ENCODE assay signal across 15 cellular contexts in the genomic region with DNA sequence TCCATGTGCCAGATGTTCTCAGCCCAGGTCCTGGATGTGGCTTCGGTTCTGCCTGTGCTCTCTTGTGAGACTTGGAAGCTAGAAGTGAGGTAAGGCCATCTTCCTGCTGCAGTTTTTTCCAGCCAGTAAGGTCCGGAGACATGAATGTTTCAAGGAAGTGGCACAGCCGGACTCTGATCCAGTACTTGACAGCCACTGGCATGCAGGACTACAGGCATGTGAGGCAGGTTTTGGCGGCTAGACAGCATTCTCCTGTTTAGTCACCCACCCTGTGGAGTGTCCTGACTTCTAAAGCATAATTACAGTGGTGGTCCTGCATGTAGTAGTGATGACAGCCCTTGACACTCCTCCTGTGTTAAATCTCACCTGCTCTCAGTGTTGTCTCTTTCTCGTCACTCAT.
DNase-seq lines count a peak whose midpoint lies in the region; ATAC-seq and TF ChIP-seq lines count a peak whose summit lies in the region.
"Had no signal": no experiment of that assay in that cellular context is flagged by ENCODE, and none has a peak within 500 bp of the region (broad histone marks: within the 10 kb centered on the region; RNA-seq: fewer than 3 reads in every experiment).

No MANE protein-coding gene starts in this region.

- intact Hi-C loops in upper lobe of right lung (cut with DNase I): no loop called here
- intact Hi-C loops in ovary (cut with DNase I): no loop called here

- H3K27me3 ChIP-seq in fibroblast of lung (ENCODE audit: control insufficient read depth, insufficient read depth, low read length) (no peaks in the 10 kb centered on the region), upper lobe of right lung (no peaks in the 10 kb centered on the region), ovary (no peaks in the 10 kb centered on the region)

- DNase-seq in SK-MEL-5 (ENCODE audit: low read depth, low spot score) (peak; percentile 4), fibroblast of lung (ENCODE audit: low read depth in 2 of 2) (peak in 1 of 2 donors; percentile 67), mucosa of gallbladder (ENCODE audit: low spot score) (peak; percentile 59), upper lobe of right lung (no peak), NCI-H1930 (lab: John Stamatoyannopoulos, UW) (no peak), ovary (no peak)
- DNase-seq: ACHN; CD4-positive, alpha-beta T cell; DMS79; GDM1; NCI-H146; NCI-H2107; NCI-H345; NCI-H69 had no signal

- no peak for TF ChIP-seq EP300 in ovary (IDR thresholded peaks at IDR 0.05)

- no peaks in the 10 kb centered on the region for H3K9me3 ChIP-seq in fibroblast of lung (ENCODE audit: control insufficient read depth, insufficient read depth, low read depth, low read length)
- no peaks in the 10 kb centered on the region for H3K9me3 ChIP-seq in upper lobe of right lung
- H3K9me3 ChIP-seq in ovary: no peaks in the 10 kb centered on the region

- H3K4me3 ChIP-seq in fibroblast of lung (replicated peaks in 1 of 4; ENCODE audit: control extremely low read depth in 1 of 4, insufficient read depth in 1 of 4, low read depth in 3 of 4, low read length in 4 of 4): no peak overlapping the region
- H3K4me3 ChIP-seq in upper lobe of right lung: no peak overlapping the region
- H3K4me3 ChIP-seq in ovary: no peak overlapping the region

- peak overlapping the region; percentile 12 for H2AFZ ChIP-seq in fibroblast of lung (ENCODE audit: low read length)

- H3K27ac ChIP-seq in fibroblast of lung (ENCODE audit: insufficient read depth, low read length): no peak overlapping the region
- H3K27ac ChIP-seq in upper lobe of right lung: no peak overlapping the region
- H3K27ac ChIP-seq in ovary: no peak overlapping the region

- H3K4me1 ChIP-seq in fibroblast of lung (ENCODE audit: control insufficient read depth, extremely low read depth, insufficient read depth, low read length): no peaks in the 10 kb centered on the region
- H3K4me1 ChIP-seq in upper lobe of right lung: no peaks in the 10 kb centered on the region
- no peaks in the 10 kb centered on the region for H3K4me1 ChIP-seq in ovary (ENCODE audit: insufficient read depth)

- no peak overlapping the region for H3K9ac ChIP-seq in fibroblast of lung (ENCODE audit: insufficient read depth, low read length)

- H3K4me2 ChIP-seq in fibroblast of lung (ENCODE audit: extremely low read depth, insufficient read depth, low read length): no peak overlapping the region

- 86 to 92% (median 87%) methylated on average over 5 of the region's 5 CpGs for WGBS in ovary, 3 donors

- no peaks in the 10 kb centered on the region for H3K79me2 ChIP-seq in fibroblast of lung (ENCODE audit: control insufficient read depth, insufficient read depth, low read length)

- TF ChIP-seq POLR2A in ovary (IDR thresholded peaks at IDR 0.05): no peak

- ATAC-seq in upper lobe of right lung: peak; percentile 81
- no peak for ATAC-seq in GM21390 (IDR thresholded peaks at IDR 0.05; ENCODE audit: unreplicated experiment)

- in situ Hi-C loops in SK-MEL-5 (cut with HindIII; ENCODE audit: low pct_unique_long_range_greater_than_20kb, low sequenced_read_pairs): no loop called here

- H3K36me3 ChIP-seq in fibroblast of lung (ENCODE audit: control insufficient read depth, insufficient read depth, low read length) (no peaks in the 10 kb centered on the region), upper lobe of right lung (no peaks in the 10 kb centered on the region), ovary (no peaks in the 10 kb centered on the region)

- no peaks in the 10 kb centered on the region for H4K20me1 ChIP-seq in fibroblast of lung (ENCODE audit: control insufficient read depth, extremely low read depth, insufficient read depth, low read length)

- TF ChIP-seq CTCF in fibroblast of lung (conservative IDR thresholded peaks at IDR 0.05 in 1 of 2, IDR thresholded peaks at IDR 0.05 in 1 of 2; ENCODE audit: low read depth in 1 of 2, low read length in 2 of 2) (no peak), upper lobe of right lung (IDR thresholded peaks at IDR 0.05) (no peak), ovary (IDR thresholded peaks at IDR 0.05) (no peak)

Comparison
In these comparisons a context has a peak if more than half of its experiments do, and no peak if none do; other contexts are left out.
1. DNase-seq: peak in SK-MEL-5 (single experiment) and mucosa of gallbladder (single experiment); none in upper lobe of right lung (single experiment), NCI-H1930 (0 of 2) and ovary (0 of 5).